In the genomic region with DNA sequence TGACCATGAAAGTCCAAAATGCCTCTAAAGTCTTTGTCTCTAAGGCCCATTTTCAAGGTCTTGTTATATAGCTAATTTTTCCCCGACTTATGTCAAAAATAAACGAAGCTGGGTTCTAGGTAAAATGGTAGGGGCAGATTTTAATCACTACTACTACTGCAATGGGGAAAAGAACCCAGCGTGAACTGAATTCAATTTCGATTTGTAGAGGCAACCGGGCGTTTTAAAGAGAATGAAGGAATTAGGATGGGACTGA, we compare ENCODE assay signal across 8 cellular contexts. TPM values are rescaled to one million over a fixed set of nuclear protein-coding genes. Genes with fewer than 3 reads are reported as not detected.
DNase-seq lines count a peak whose midpoint lies in the region; ATAC-seq and TF ChIP-seq lines count a peak whose summit lies in the region.

No MANE protein-coding gene starts in this region.

- 10 to 16% (median 11%) methylated on average over 6 of the region's 6 CpGs for WGBS in heart left ventricle, 4 donors
- no CpG with 5 or more reads among the region's 6 CpGs for WGBS in mesendoderm (ENCODE audit: extremely low coverage, insufficient coverage, low lambda C conversion rate)

- H2BK15ac ChIP-seq in mesendoderm (replicated peaks; ENCODE audit: low read depth) = no peak overlapping the region

- H3K27me3 ChIP-seq in heart left ventricle (no peaks in the 10 kb centered on the region), breast epithelium (no peaks in the 10 kb centered on the region), mesendoderm (ENCODE audit: insufficient read depth, low read length, poor library complexity) (no peaks in the 10 kb centered on the region), upper lobe of right lung (no peaks in the 10 kb centered on the region)

- H4K5ac ChIP-seq in mesendoderm (ENCODE audit: low read length) = peak overlapping the region; percentile 1

- H3K23ac ChIP-seq in mesendoderm (ENCODE audit: low read length) = no peak overlapping the region

- no peak overlapping the region for H3K18ac ChIP-seq in mesendoderm (ENCODE audit: low read length)

- no peaks in the 10 kb centered on the region for H3K9me3 ChIP-seq in heart left ventricle
- no peaks in the 10 kb centered on the region for H3K9me3 ChIP-seq in breast epithelium
- H3K9me3 ChIP-seq in upper lobe of right lung = no peaks in the 10 kb centered on the region

- H3K4me1 ChIP-seq in heart left ventricle (peaks cover 0 to 18% (median 10%) of the 10 kb centered on the region in 12 donors), breast epithelium (peaks cover 4 to 5% of the 10 kb centered on the region in 2 donors), mesendoderm (ENCODE audit: control insufficient read depth, low read depth, low read length) (no peaks in the 10 kb centered on the region), upper lobe of right lung (peaks cover 8% of the 10 kb centered on the region)

- H3K4ac ChIP-seq in mesendoderm (ENCODE audit: low read depth, low read length) = no peak overlapping the region

- H3K27ac ChIP-seq in heart left ventricle (peak overlapping the region; percentile 89 to 100 (median 96)), breast epithelium (peak overlapping the region; percentile 97), mesendoderm (ENCODE audit: low read depth, low read length) (no peak overlapping the region), upper lobe of right lung (peak overlapping the region; percentile 96)

- H3K79me1 ChIP-seq in mesendoderm (ENCODE audit: low read length) = peaks cover 2% of the 10 kb centered on the region

- H3K9ac ChIP-seq in mesendoderm (ENCODE audit: low read length) = peak overlapping the region; percentile 62

- TF ChIP-seq POLR2A in heart left ventricle (IDR thresholded peaks at IDR 0.05) (no peak), breast epithelium (IDR thresholded peaks at IDR 0.05) (no peak)

- no peak overlapping the region for H4K8ac ChIP-seq in mesendoderm (ENCODE audit: low read depth, low read length)

- H3K79me2 ChIP-seq in mesendoderm (ENCODE audit: control insufficient read depth, insufficient read depth, low read length) = peaks cover 14% of the 10 kb centered on the region

- no peak overlapping the region for H2AK5ac ChIP-seq in mesendoderm (ENCODE audit: low read length)

- TF ChIP-seq CTCF in heart left ventricle (IDR thresholded peaks at IDR 0.05) (no peak), breast epithelium (IDR thresholded peaks at IDR 0.05) (no peak), upper lobe of right lung (IDR thresholded peaks at IDR 0.05) (no peak)

- DNase-seq in heart left ventricle (no peak), left ventricle myocardium superior (no peak), breast epithelium (ENCODE audit: low spot score in 2 of 2) (no peak), mesendoderm (no peak), upper lobe of right lung (no peak), amygdala (lab: John Stamatoyannopoulos, UW) (no peak)

- ATAC-seq in heart left ventricle = no peak
- ATAC-seq in left ventricle myocardium superior = no peak
- ATAC-seq in upper lobe of right lung = no peak
- ATAC-seq in HG03521 (IDR thresholded peaks at IDR 0.05; ENCODE audit: unreplicated experiment) = no peak
- no peak for ATAC-seq in GM21825 (IDR thresholded peaks at IDR 0.05; ENCODE audit: unreplicated experiment)

- peak overlapping the region; percentile 62 for H3K56ac ChIP-seq in mesendoderm (ENCODE audit: low read length)

- intact Hi-C loops in heart left ventricle (cut with DNase I) = loop anchor here in 3 of 10 donors (5.0 to 10.0 kb wide), 4 partner anchors 205 to 323 kb away; a partner anchor contains a TSS
- intact Hi-C loops in left ventricle myocardium superior (cut with micrococcal nuclease) = loop anchor here (10.0 kb wide), 2 partner anchors 233 to 323 kb away; no protein-coding TSS in a partner anchor
- intact Hi-C loops in breast epithelium (cut with DNase I; ENCODE audit: low total_unique reads) = no loop called here
- intact Hi-C loops in upper lobe of right lung (cut with DNase I) = no loop called here

- H3K4me3 ChIP-seq in heart left ventricle = peak overlapping the region; percentile 25 to 97 (median 84)
- peak overlapping the region; percentile 79 to 87 (median 85) for H3K4me3 ChIP-seq in breast epithelium
- H3K4me3 ChIP-seq in mesendoderm (ENCODE audit: low read length) = no peak overlapping the region
- H3K4me3 ChIP-seq in upper lobe of right lung = peak overlapping the region; percentile 89

- H2BK120ac ChIP-seq in mesendoderm (ENCODE audit: low read depth, low read length) = no peak overlapping the region

- H3K36me3 ChIP-seq in heart left ventricle = no peaks in the 10 kb centered on the region
- no peaks in the 10 kb centered on the region for H3K36me3 ChIP-seq in breast epithelium
- peaks cover 2% of the 10 kb centered on the region for H3K36me3 ChIP-seq in mesendoderm (ENCODE audit: control insufficient read depth, insufficient read depth, low read length)
- H3K36me3 ChIP-seq in upper lobe of right lung = no peaks in the 10 kb centered on the region

- H3K4me2 ChIP-seq in mesendoderm (ENCODE audit: low read length) = peak overlapping the region; percentile 21

- H2BK5ac ChIP-seq in mesendoderm (ENCODE audit: low read length) = no peak overlapping the region

RNA-seq across cellular contexts. Expression of a gene that starts 0.5 kb away (rescaled TPM):
- total RNA-seq in heart left ventricle (1 to 10 TPM in 2 of 9 donors, under 1 TPM in 3, not detected in 4; 0.15 to 4.1 (median 0.81) TPM), left ventricle myocardium superior (0.35 TPM), breast epithelium (under 1 TPM in 1 of 3 donors, not detected in 2; 0.16 TPM), upper lobe of right lung (0.32 TPM)
- under 1 TPM in 1 of 2 donors, not detected in 1; 0.07 TPM for polyA plus RNA-seq in heart left ventricle
- polyA plus RNA-seq in mesendoderm (2013, experiment 1 of 2) = 24.3 TPM
- polyA plus RNA-seq in mesendoderm (2013, experiment 2 of 2) = 24.4 TPM
